ENCODE assay signal across 8 cellular contexts in genomic region chrX:150984164-150984824, GRCh38. TPM values are rescaled to one million over a fixed set of nuclear protein-coding genes. Genes with fewer than 3 reads are reported as not detected.
A peak's percentile ranks its signal among the peaks of the same experiment; 100 is the strongest.
DNase-seq lines count a peak whose midpoint lies in the region; ATAC-seq lines count a peak whose summit lies in the region.

No MANE protein-coding gene starts in this region.

- peak overlapping the region; percentile 66 for H3K4me3 Mint-ChIP-seq in dendritic cell treated with granulocyte-macrophage colony-stimulating factor and Interleukin-4, amounts not matched to agents 40 ng/mL and 50 ng/mL, for 4 days
- H3K4me3 Mint-ChIP-seq in naive thymus-derived CD4-positive, alpha-beta T cell, result peak overlapping the region; percentile 75 to 90 (median 87)

- H3K9ac ChIP-seq in NT2/D1 (ENCODE audit: insufficient read length, low read depth), result peak overlapping the region; percentile 50

- H3K36me3 ChIP-seq in NT2/D1 (ENCODE audit: insufficient read depth, insufficient read length, low read length), result peaks cover 14% of the 10 kb centered on the region
- no peaks in the 10 kb centered on the region for H3K36me3 ChIP-seq in naive thymus-derived CD4-positive, alpha-beta T cell (ENCODE audit: control insufficient read depth in 2 of 3, insufficient read depth in 3 of 3, low read length in 3 of 3)

- peak overlapping the region; percentile 27 for H3K27ac Mint-ChIP-seq in dendritic cell treated with granulocyte-macrophage colony-stimulating factor and Interleukin-4, amounts not matched to agents 40 ng/mL and 50 ng/mL, for 4 days
- H3K27ac Mint-ChIP-seq in naive thymus-derived CD4-positive, alpha-beta T cell, result peak overlapping the region in 7 of 9 donors; percentile 41 to 85 (median 63)

- peak overlapping the region; percentile 43 for H3K4me3 ChIP-seq in NT2/D1 (ENCODE audit: insufficient read length, low read depth)
- peak overlapping the region; percentile 27 for H3K4me3 ChIP-seq in naive thymus-derived CD4-positive, alpha-beta T cell (ENCODE audit: low read length)

- POLR2A ChIA-PET in naive thymus-derived CD4-positive, alpha-beta T cell (lab: Charles Lee), result no interaction called here

- no peaks in the 10 kb centered on the region for H3K36me3 Mint-ChIP-seq in dendritic cell treated with granulocyte-macrophage colony-stimulating factor and Interleukin-4, amounts not matched to agents 40 ng/mL and 50 ng/mL, for 4 days (ENCODE audit: low read depth)
- H3K36me3 Mint-ChIP-seq in naive thymus-derived CD4-positive, alpha-beta T cell, result peaks cover 0 to 7% (median 0%) of the 10 kb centered on the region in 5 donors

- H3K27me3 Mint-ChIP-seq in dendritic cell treated with granulocyte-macrophage colony-stimulating factor and Interleukin-4, amounts not matched to agents 40 ng/mL and 50 ng/mL, for 4 days, result peaks cover 12% of the 10 kb centered on the region
- H3K27me3 Mint-ChIP-seq in naive thymus-derived CD4-positive, alpha-beta T cell, result peaks cover 0 to 18% (median 7%) of the 10 kb centered on the region in 5 donors

- CTCF ChIA-PET in naive thymus-derived CD4-positive, alpha-beta T cell (lab: Charles Lee), result no interaction called here

- H3K27me3 ChIP-seq in NT2/D1 (ENCODE audit: insufficient read depth, insufficient read length), result peaks cover 10% of the 10 kb centered on the region
- H3K27me3 ChIP-seq in naive thymus-derived CD4-positive, alpha-beta T cell (ENCODE audit: control insufficient read depth in 2 of 2, insufficient read depth in 2 of 2, low read length in 2 of 2), result no peaks in the 10 kb centered on the region

- H3K9me3 ChIP-seq in NT2/D1 (ENCODE audit: insufficient read depth, low read length), result no peaks in the 10 kb centered on the region
- no peaks in the 10 kb centered on the region for H3K9me3 ChIP-seq in naive thymus-derived CD4-positive, alpha-beta T cell (ENCODE audit: control insufficient read depth in 2 of 3, low read length in 3 of 3)

- no peak overlapping the region for H3K27ac ChIP-seq in naive thymus-derived CD4-positive, alpha-beta T cell (ENCODE audit: low read depth, low read length)

- peaks cover 21% of the 10 kb centered on the region for H3K4me1 Mint-ChIP-seq in dendritic cell treated with granulocyte-macrophage colony-stimulating factor and Interleukin-4, amounts not matched to agents 40 ng/mL and 50 ng/mL, for 4 days (ENCODE audit: low read depth)
- peaks cover 0 to 16% (median 6%) of the 10 kb centered on the region in 7 donors for H3K4me1 Mint-ChIP-seq in naive thymus-derived CD4-positive, alpha-beta T cell

- DNase-seq in D341Med (ENCODE audit: low spot score), result peak; percentile 66
- no peak for DNase-seq in NT2/D1 (ENCODE audit: low read depth, low spot score)
- DNase-seq in naive thymus-derived CD4-positive, alpha-beta T cell, result peak in 5 of 9 donors; percentile 4 to 32 (median 4)
- DNase-seq in NCI-H1105 (lab: John Stamatoyannopoulos, UW), result no peak
- no peak for DNase-seq in inferior parietal cortex (ENCODE audit: extremely low spot score)
- DNase-seq in occipital lobe (lab: John Stamatoyannopoulos, UW), result no peak

- intact Hi-C loops in dendritic cell treated with granulocyte-macrophage colony-stimulating factor and Interleukin-4, amounts not matched to agents 40 ng/mL and 50 ng/mL, for 4 days (cut with micrococcal nuclease), result no loop called here
- intact Hi-C loops in naive thymus-derived CD4-positive, alpha-beta T cell (cut with micrococcal nuclease), result loop anchor here (5.0 to 10.0 kb wide), 6 partner anchors 98 to 1958 kb away; partner anchors contain the start of genes CETN2 (in 2 of the 2) and NSDHL (in 2 of the 2)

- H3K9me3 Mint-ChIP-seq in dendritic cell treated with granulocyte-macrophage colony-stimulating factor and Interleukin-4, amounts not matched to agents 40 ng/mL and 50 ng/mL, for 4 days, result no peaks in the 10 kb centered on the region
- no peaks in the 10 kb centered on the region for H3K9me3 Mint-ChIP-seq in naive thymus-derived CD4-positive, alpha-beta T cell

- ATAC-seq in GM21390 (IDR thresholded peaks at IDR 0.05; ENCODE audit: unreplicated experiment), result peak; percentile 3
- ATAC-seq in naive thymus-derived CD4-positive, alpha-beta T cell, result no peak

- no peaks in the 10 kb centered on the region for H3K4me1 ChIP-seq in NT2/D1 (ENCODE audit: insufficient read depth, insufficient read length)
- no peaks in the 10 kb centered on the region for H3K4me1 ChIP-seq in naive thymus-derived CD4-positive, alpha-beta T cell (ENCODE audit: control insufficient read depth in 2 of 2, insufficient read depth in 2 of 2, low read length in 2 of 2)

RNA-seq across cellular contexts. Expression of gene HMGB3, which starts 1.2 kb away (rescaled TPM):
- total RNA-seq in naive thymus-derived CD4-positive, alpha-beta T cell, result 10 to 100 TPM in 1 of 5 experiments, 1 to 10 TPM in 2, under 1 TPM in 2; 0.51 to 23.5 (median 2.6) TPM
- polyA plus RNA-seq in naive thymus-derived CD4-positive, alpha-beta T cell, result under 1 TPM; 0.29 to 0.51 TPM
- total RNA-seq in occipital lobe, result 42.7 TPM

Comparison
In these comparisons a context has a peak if more than half of its experiments do, and no peak if none do; other contexts are left out.
1. DNase-seq: peak in D341Med (single experiment) and naive thymus-derived CD4-positive, alpha-beta T cell (5 of 9); none in NT2/D1 (single experiment), NCI-H1105 (single experiment), inferior parietal cortex (single experiment) and occipital lobe (single experiment).